ENCODE assay signal across 8 cellular contexts in the genomic region with DNA sequence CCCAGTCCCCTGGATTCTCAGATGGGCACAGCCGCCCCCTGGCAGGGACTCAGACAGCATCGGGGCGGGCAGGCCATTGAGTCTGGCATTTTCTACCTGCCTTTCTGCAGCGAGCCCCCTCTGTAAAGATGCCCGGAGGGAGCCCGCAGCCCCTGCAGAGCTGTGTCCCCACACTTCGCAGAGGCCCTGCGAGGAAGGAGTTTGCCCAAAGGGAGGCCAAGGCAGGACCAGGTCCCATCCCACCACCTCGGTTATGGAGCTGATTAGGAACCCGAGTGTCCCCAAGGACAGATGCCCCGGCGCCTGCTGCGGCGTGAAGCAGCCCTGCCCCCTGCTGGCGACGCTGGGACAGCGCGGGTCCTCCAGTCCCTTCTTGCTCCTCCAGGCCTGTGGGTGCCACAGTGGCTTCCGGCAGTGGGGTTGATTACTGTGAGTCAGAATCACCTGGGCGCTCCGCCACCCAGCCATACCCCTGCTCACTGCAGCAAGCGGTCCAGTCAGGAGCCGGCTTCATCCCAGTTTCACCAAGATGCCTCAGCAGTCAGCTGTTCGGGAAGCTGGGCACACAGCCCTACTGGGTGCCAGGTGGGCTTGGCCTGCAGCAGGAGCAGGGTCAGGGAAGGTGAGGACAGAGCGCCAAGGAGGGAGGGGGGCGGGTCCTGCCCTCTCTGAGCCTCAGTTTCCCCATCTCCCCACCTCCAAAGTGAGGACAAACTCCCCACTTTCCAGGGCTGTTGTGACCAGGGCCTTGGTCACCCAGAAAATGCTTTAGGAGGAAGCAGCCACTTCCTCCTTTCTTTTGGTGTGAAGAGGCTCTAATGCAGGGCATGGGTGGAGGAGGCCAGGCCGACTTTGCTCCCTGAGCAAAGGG.
DNase-seq lines count a peak whose midpoint lies in the region; ATAC-seq, FAIRE-seq and TF ChIP-seq lines count a peak whose summit lies in the region.

No MANE protein-coding gene starts in this region.

- H3K27ac ChIP-seq in HL-60 (replicated peaks) (peak overlapping the region; percentile 75), H1 (ENCODE audit: low read depth, low read length) (no peak overlapping the region)

- POLR2A ChIA-PET in H1 (lab: Charles Lee; ENCODE audit: partially characterized antibody) = no interaction called here

- no peaks in the 10 kb centered on the region for H3K23me2 ChIP-seq in H1 (ENCODE audit: low read depth, low read length)

- no peak overlapping the region for H2BK120ac ChIP-seq in H1 (replicated peaks; ENCODE audit: low read depth, low read length)

- no peak overlapping the region for H2BK15ac ChIP-seq in H1 (ENCODE audit: low read length)

- H4K91ac ChIP-seq in H1 (replicated peaks; ENCODE audit: insufficient read length, low read length) = peak overlapping the region; percentile 33

- 37% methylated on average over 23 of the region's 27 CpGs; no CpG with 5 or more reads in 1 of the 2 experiments for WGBS in H1 (ENCODE audit: extremely low coverage in 1 of 2, insufficient coverage in 1 of 2, insufficient read length in 1 of 2, insufficient replicate concordance in 2 of 2, low coverage in 1 of 2, low lambda C conversion rate in 2 of 2, missing lambda C conversion rate in 1 of 2), 2 experiments

- ATAC-seq in GM19023 (IDR thresholded peaks at IDR 0.05; ENCODE audit: unreplicated experiment) = peak; percentile 74

- no peak overlapping the region for H3K14ac ChIP-seq in H1 (ENCODE audit: insufficient read length)

- H3K4me1 ChIP-seq in NT2/D1 (ENCODE audit: insufficient read depth, insufficient read length) = peaks cover 12% of the 10 kb centered on the region
- no peaks in the 10 kb centered on the region; a peak in 1 of 7 replicates for H3K4me1 ChIP-seq in H1 (replicated peaks in 1 of 4; ENCODE audit: control insufficient read depth in 3 of 4, insufficient read depth in 4 of 4, low read length in 3 of 4)

- TF ChIP-seq RAD21 in H1 (IDR thresholded peaks at IDR 0.05 in 1 of 2, conservative IDR thresholded peaks at IDR 0.05 in 1 of 2; ENCODE audit: low read depth in 2 of 2, low read length in 2 of 2) = peak; percentile 96 to 97

- DNase-seq in AG20443 (ENCODE audit: low spot score) = peak; percentile 92
- DNase-seq in HL-60 (ENCODE audit: low read depth in 1 of 2, low spot score in 1 of 2) = peak; percentile 84 to 91
- peak; percentile 49 for DNase-seq in NT2/D1 (ENCODE audit: low read depth, low spot score)
- peak; percentile 77 for DNase-seq in activated CD8-positive, alpha-beta memory T cell treated with anti-CD3 and anti-CD28 coated beads, Interleukin-2, amount 50 U/mL, for 1 hour (ENCODE audit: extremely low read depth)
- DNase-seq in H1 (ENCODE audit: low read depth in 1 of 2, low spot score in 2 of 2) = peak; percentile 38 to 87
- DNase-seq in midbrain (lab: John Stamatoyannopoulos, UW) = peak; percentile 91
- DNase-seq in stimulated activated CD8-positive, alpha-beta memory T cell treated with anti-CD3 and anti-CD28 coated beads, Interleukin-15, amount 100 ng/mL, for 48 hours (ENCODE audit: low read depth in 2 of 2) = peak; percentile 81 to 83

- CTCF ChIA-PET in H1 (lab: Charles Lee; ENCODE audit: partially characterized antibody) = interaction anchor here (0.6 to 3.4 kb wide), 53 partner anchors 10 to 539 kb away, joined by 3 to 53 read pairs (median 4); no protein-coding TSS in a partner anchor

- H3K27me3 ChIP-seq in HL-60 (ENCODE audit: insufficient read depth, poor library complexity, severe bottlenecking) (no peaks in the 10 kb centered on the region), NT2/D1 (ENCODE audit: insufficient read depth, insufficient read length) (no peaks in the 10 kb centered on the region), H1 (replicated peaks in 1 of 4; ENCODE audit: control insufficient read depth in 3 of 4, extremely low read depth in 1 of 4, insufficient read depth in 3 of 4, low read length in 3 of 4) (no peaks in the 10 kb centered on the region)

- H3K4me3 ChIP-seq in HL-60 (replicated peaks; ENCODE audit: insufficient read depth, low read length) (no peak overlapping the region), NT2/D1 (ENCODE audit: insufficient read length, low read depth) (no peak overlapping the region), H1 (ENCODE audit: extremely low read depth in 1 of 4, insufficient read depth in 2 of 4, low read depth in 3 of 4, low read length in 4 of 4) (no peak overlapping the region)

- H3K9me3 ChIP-seq in NT2/D1 (ENCODE audit: insufficient read depth, low read length) (peaks cover 26% of the 10 kb centered on the region), H1 (ENCODE audit: insufficient read depth in 2 of 2, low read depth in 1 of 2, low read length in 1 of 2) (peaks cover 11 to 21% of the 10 kb centered on the region in 2 experiments)

- no peak overlapping the region for H3K4ac ChIP-seq in H1 (replicated peaks; ENCODE audit: insufficient read length, low read depth, low read length)

- no peak overlapping the region for H2AK5ac ChIP-seq in H1 (ENCODE audit: low read depth, low read length)

- peaks cover 0 to 5% of the 10 kb centered on the region in 2 experiments for H4K20me1 ChIP-seq in H1 (replicated peaks in 1 of 2; ENCODE audit: control insufficient read depth in 1 of 2, insufficient read depth in 2 of 2, low read length in 2 of 2)

- no peak for TF ChIP-seq POLR2A in H1 (IDR thresholded peaks at IDR 0.05; ENCODE audit: control extremely low read depth in 1 of 2, low read depth in 2 of 2, low read length in 2 of 2)

- H3K79me2 ChIP-seq in H1 (ENCODE audit: control insufficient read depth in 1 of 2, insufficient read depth in 2 of 2, low read length in 2 of 2) = no peaks in the 10 kb centered on the region

- H4K5ac ChIP-seq in H1 (ENCODE audit: insufficient read length, low read depth, low read length) = no peak overlapping the region

- H4K8ac ChIP-seq in H1 (ENCODE audit: extremely low read depth, insufficient read depth, low read length) = no peak overlapping the region; the same call in 1 of the 2 replicates

- H3K36me3 ChIP-seq in NT2/D1 (ENCODE audit: insufficient read depth, insufficient read length, low read length) (peaks cover 6% of the 10 kb centered on the region), H1 (ENCODE audit: control insufficient read depth in 2 of 4, insufficient read depth in 4 of 4, low read length in 3 of 4) (no peaks in the 10 kb centered on the region)

- no peak overlapping the region for H2BK5ac ChIP-seq in H1 (ENCODE audit: low read depth, low read length)

- H3K23ac ChIP-seq in H1 (ENCODE audit: insufficient read length) = no peak overlapping the region

- no peak overlapping the region for H2BK20ac ChIP-seq in H1 (ENCODE audit: low read length)

- FAIRE-seq in H1 (lab: Jason Lieb, UNC) = no peak

- no peak overlapping the region for H3K4me2 ChIP-seq in H1 (ENCODE audit: insufficient read depth in 1 of 2, low read depth in 2 of 2, low read length in 2 of 2)

- H3K18ac ChIP-seq in H1 (ENCODE audit: extremely low read depth, low read length) = no peak overlapping the region

- no peak overlapping the region for H2BK12ac ChIP-seq in H1 (ENCODE audit: low read depth, low read length)

- no peak overlapping the region for H3K56ac ChIP-seq in H1 (replicated peaks; ENCODE audit: insufficient read length, low read depth, low read length)

- TF ChIP-seq CTCF in HL-60 (IDR thresholded peaks at IDR 0.05; ENCODE audit: insufficient read depth, low read length) (peak; percentile 95), H1 (IDR thresholded peaks at IDR 0.05; ENCODE audit: control extremely low read depth in 1 of 3, insufficient read depth in 1 of 3, low read depth in 1 of 3, low read length in 3 of 3) (peak in 2 of 3 experiments; percentile 90 to 93; a peak in 3 of 4 replicates)

- no peak for TF ChIP-seq EP300 in H1 (IDR thresholded peaks at IDR 0.05; ENCODE audit: borderline replicate concordance in 1 of 2, low read depth in 2 of 2, low read length in 2 of 2)

- H3K9ac ChIP-seq in NT2/D1 (ENCODE audit: insufficient read length, low read depth) = peak overlapping the region; percentile 17
- H3K9ac ChIP-seq in H1 (replicated peaks in 1 of 4; ENCODE audit: extremely low read depth in 1 of 4, low read depth in 3 of 4, low read length in 3 of 4) = no peak overlapping the region

- no peaks in the 10 kb centered on the region for H3K79me1 ChIP-seq in H1 (ENCODE audit: low read depth, low read length)

- H2AFZ ChIP-seq in H1 (ENCODE audit: low read length) = no peak overlapping the region

TF ChIP-seq in H1, 55 proteins besides CTCF, POLR2A, EP300 and RAD21:
- TF ChIP-seq RXRA (IDR thresholded peaks at IDR 0.05; ENCODE audit: insufficient read depth, low read depth, low read length) (no peak), GABPA (IDR thresholded peaks at IDR 0.05; ENCODE audit: borderline replicate concordance, insufficient read depth, low read length) (peak; percentile 75; the same call in 1 of the 2 replicates)
